Comparison of ENCODE assay signal across 25 cellular contexts in genomic region chr6:52024451-52025068, GRCh38.
DNase-seq lines count a peak whose midpoint lies in the region; ATAC-seq, FAIRE-seq and TF ChIP-seq lines count a peak whose summit lies in the region.
"Had no signal": no experiment of that assay in that cellular context is flagged by ENCODE, and none has a peak within 500 bp of the region (broad histone marks: within the 10 kb centered on the region; RNA-seq: fewer than 3 reads in every experiment).

No MANE protein-coding gene starts in this region.

- ATAC-seq in GM19351 (IDR thresholded peaks at IDR 0.05; ENCODE audit: unreplicated experiment), result peak; percentile 76
- peak; percentile 44; the same call in 2 of the 3 replicates for ATAC-seq in HepG2
- peak; percentile 14 to 22 for ATAC-seq in upper lobe of left lung (ENCODE audit: low FRiP score in 2 of 2)
- ATAC-seq in HG02938 (IDR thresholded peaks at IDR 0.05; ENCODE audit: unreplicated experiment), result no peak
- ATAC-seq: A549 had no signal

- H3K9ac ChIP-seq in OCI-LY3 (ENCODE audit: low read length) (no peak overlapping the region), HepG2 (ENCODE audit: insufficient read depth, low read depth, low read length) (no peak overlapping the region)
- H3K9ac ChIP-seq: BLaER1 treated with 17β-estradiol and CSF1 and Interleukin-3, amounts not matched to agents 10 nM and 100 nM had no signal

- POLR2A ChIA-PET in HepG2 (lab: Yijun Ruan, JAX), result no interaction called here

- H3K27ac ChIP-seq in OCI-LY3 (ENCODE audit: low read length), result no peak overlapping the region
- H3K27ac ChIP-seq in HepG2 (ENCODE audit: extremely low read length, insufficient read depth, low read length), result no peak overlapping the region
- no peak overlapping the region for H3K27ac ChIP-seq in upper lobe of left lung
- H3K27ac ChIP-seq: A549; BLaER1 treated with 17β-estradiol and CSF1 and Interleukin-3, amounts not matched to agents 10 nM and 100 nM had no signal

- no peak for TF ChIP-seq POLR2A in HepG2 (IDR thresholded peaks at IDR 0.05; ENCODE audit: insufficient read depth in 1 of 2, low read depth in 2 of 2, low read length in 2 of 2)
- no peak for TF ChIP-seq POLR2A in upper lobe of left lung (IDR thresholded peaks at IDR 0.05)

- DNase-seq in HepG2 (ENCODE audit: low spot score) (no peak), upper lobe of left lung (no peak), NCI-H2107 treated with DMSO at 0.1 percent for 48 hours (lab: John Stamatoyannopoulos, UW; ENCODE audit: unreplicated experiment) (no peak), GM10266 (ENCODE audit: extremely low spot score) (no peak)
- DNase-seq: 8988T; ACHN; AML-193; BE2C; CD4-positive, alpha-beta T cell; CD8-positive, alpha-beta memory T cell; DMS 273 treated with DMSO at 0.1 percent for 48 hours; DMS79; EL; GDM1; GOT3 had no signal

- no peak for FAIRE-seq in HepG2 (lab: Jason Lieb, UNC)
- FAIRE-seq: A549, D721Med, GM12892, GM19239, H54 had no signal

- peak overlapping the region; percentile 8 for H3K4me3 ChIP-seq in OCI-LY3 (ENCODE audit: low read length)
- no peak overlapping the region for H3K4me3 ChIP-seq in HepG2 (replicated peaks in 1 of 3; ENCODE audit: insufficient read depth in 1 of 3, low read depth in 2 of 3, low read length in 3 of 3)
- H3K4me3 ChIP-seq in upper lobe of left lung, result no peak overlapping the region
- H3K4me3 ChIP-seq: A549; BLaER1 treated with 17β-estradiol and CSF1 and Interleukin-3, amounts not matched to agents 10 nM and 100 nM; HAP-1 had no signal

- H3K4me2 ChIP-seq in OCI-LY3 (ENCODE audit: low read length), result peak overlapping the region; percentile 39
- H3K4me2 ChIP-seq in HepG2 (ENCODE audit: low read depth, low read length), result no peak overlapping the region
- H3K4me2 ChIP-seq: A549; BLaER1 treated with 17β-estradiol and CSF1 and Interleukin-3, amounts not matched to agents 10 nM and 100 nM had no signal

- BruUV-seq in HepG2 (replicated peaks; lab: Mats Ljungman, UMichigan), result no TSS peak

- WGBS in HepG2 (ENCODE audit: low lambda C conversion rate), result 25% methylated on average over 12 of the region's 12 CpGs
- WGBS in upper lobe of left lung, 2 donors, result 92% methylated on average over 12 of the region's 12 CpGs

- peaks cover 32% of the 10 kb centered on the region for H3K4me1 ChIP-seq in OCI-LY3 (ENCODE audit: low read length)
- H3K4me1 ChIP-seq in HepG2 (ENCODE audit: insufficient read depth, low read length), result peaks cover 13% of the 10 kb centered on the region
- no peaks in the 10 kb centered on the region for H3K4me1 ChIP-seq in upper lobe of left lung
- H3K4me1 ChIP-seq: A549; BLaER1 treated with 17β-estradiol and CSF1 and Interleukin-3, amounts not matched to agents 10 nM and 100 nM had no signal

- H4K20me1 ChIP-seq in OCI-LY3 (ENCODE audit: insufficient read depth, low read length), result no peaks in the 10 kb centered on the region
- H4K20me1 ChIP-seq in HepG2 (ENCODE audit: insufficient read depth, low read length), result no peaks in the 10 kb centered on the region
- H4K20me1 ChIP-seq: BLaER1 treated with 17β-estradiol and CSF1 and Interleukin-3, amounts not matched to agents 10 nM and 100 nM had no signal

- H2AFZ ChIP-seq in OCI-LY3 (ENCODE audit: low read depth, low read length) (peak overlapping the region; percentile 1; the same call in 1 of the 2 replicates), HepG2 (ENCODE audit: low read length) (no peak overlapping the region)

- intact Hi-C loops in HepG2 (cut with micrococcal nuclease; ENCODE audit: unreplicated experiment), result no loop called here

- peaks cover 7% of the 10 kb centered on the region; the same call in 1 of the 2 replicates for H3K27me3 ChIP-seq in OCI-LY3 (ENCODE audit: low read depth, low read length)
- H3K27me3 ChIP-seq in HepG2 (ENCODE audit: control insufficient read depth in 1 of 2, insufficient read depth in 2 of 2, low read length in 2 of 2), result no peaks in the 10 kb centered on the region
- H3K27me3 ChIP-seq in upper lobe of left lung, result no peaks in the 10 kb centered on the region
- H3K27me3 ChIP-seq: BE2C; BLaER1 treated with 17β-estradiol and CSF1 and Interleukin-3, amounts not matched to agents 10 nM and 100 nM had no signal

- TF ChIP-seq RAD21 in HepG2 (CRISPR knock-in tag; IDR thresholded peaks at IDR 0.05), result no peak

- no peak for TF ChIP-seq CTCF in OCI-LY3 (IDR thresholded peaks at IDR 0.05; ENCODE audit: low read depth, low read length)
- TF ChIP-seq CTCF in HepG2 (CRISPR knock-in tag; IDR thresholded peaks at IDR 0.05), result no peak
- TF ChIP-seq CTCF in upper lobe of left lung (IDR thresholded peaks at IDR 0.05), result no peak
- TF ChIP-seq CTCF in GM10266 (IDR thresholded peaks at IDR 0.05; ENCODE audit: control insufficient read depth, insufficient read depth, low read depth, missing control alignments), result no peak

- H3K79me2 ChIP-seq in OCI-LY3 (ENCODE audit: low read length), result no peaks in the 10 kb centered on the region
- no peaks in the 10 kb centered on the region for H3K79me2 ChIP-seq in HepG2 (ENCODE audit: insufficient read depth, low read length)

- no peaks in the 10 kb centered on the region for H3K36me3 ChIP-seq in OCI-LY3 (replicated peaks; ENCODE audit: low read depth, low read length)
- H3K36me3 ChIP-seq in HepG2 (replicated peaks in 1 of 2; ENCODE audit: control insufficient read depth in 1 of 2, insufficient read depth in 2 of 2, low read length in 2 of 2), result no peaks in the 10 kb centered on the region
- no peaks in the 10 kb centered on the region for H3K36me3 ChIP-seq in upper lobe of left lung
- H3K36me3 ChIP-seq: BE2C; BLaER1 treated with 17β-estradiol and CSF1 and Interleukin-3, amounts not matched to agents 10 nM and 100 nM; HAP-1 had no signal

- TF ChIP-seq EP300 in HepG2 (IDR thresholded peaks at IDR 0.05; ENCODE audit: low read depth in 2 of 2, low read length in 2 of 2), result no peak
- no peak for TF ChIP-seq EP300 in HepG2 (CRISPR knock-in tag; IDR thresholded peaks at IDR 0.05; ENCODE audit: borderline replicate concordance)
- TF ChIP-seq EP300 in upper lobe of left lung (IDR thresholded peaks at IDR 0.05), result no peak

- CTCF ChIA-PET in HepG2 (lab: Yijun Ruan, JAX; ENCODE audit: low intra/inter-chr PET ratio, low total read pairs), result no interaction called here

- no peaks in the 10 kb centered on the region for H3K9me3 ChIP-seq in OCI-LY3 (ENCODE audit: insufficient read depth, low read length)
- H3K9me3 ChIP-seq in HepG2 (ENCODE audit: low read length), result no peaks in the 10 kb centered on the region
- H3K9me3 ChIP-seq in upper lobe of left lung, result no peaks in the 10 kb centered on the region
- H3K9me3 ChIP-seq: A549; BE2C; BLaER1 treated with 17β-estradiol and CSF1 and Interleukin-3, amounts not matched to agents 10 nM and 100 nM; HAP-1 had no signal

- in situ Hi-C loops in HepG2 (cut with HindIII; ENCODE audit: extremely low pct_ligation_motif_present, low pct_unique_long_range_greater_than_20kb), result loop anchor here (5.0 to 10.0 kb wide), 2 partner anchors 170 to 1207 kb away; partner anchors contain the start of gene TFAP2B

TF ChIP-seq in HepG2, 621 proteins besides CTCF, POLR2A, EP300 and RAD21:
- TF ChIP-seq ZNF230 (CRISPR knock-in tag; IDR thresholded peaks at IDR 0.05), result no peak
- no peak for TF ChIP-seq SAP130 (CRISPR knock-in tag; IDR thresholded peaks at IDR 0.05; ENCODE audit: low read depth)
- peak; percentile 54; the same call in 1 of the 2 replicates for TF ChIP-seq CREB1 (IDR thresholded peaks at IDR 0.05)
- TF ChIP-seq CREB1 (CRISPR knock-in tag; IDR thresholded peaks at IDR 0.05), result no peak
- TF ChIP-seq PRDM10 (CRISPR knock-in tag; IDR thresholded peaks at IDR 0.05; ENCODE audit: low read depth), result no peak
- no peak for TF ChIP-seq ZNF878 (CRISPR knock-in tag; IDR thresholded peaks at IDR 0.05)
- TF ChIP-seq ZNF20 (CRISPR knock-in tag; IDR thresholded peaks at IDR 0.05), result no peak
